Comparison of ENCODE assay signal across 1 cellular context in genomic region chr4:55395529-55396304, GRCh38.
TF ChIP-seq lines count a peak whose summit lies in the region.

Gene TMEM165 (plus strand): TSS chr4:55395957. CDS start chr4:55396190, 233 bp downstream.

TF ChIP-seq in GM12878, 131 proteins besides CTCF, POLR2A, EP300 and RAD21 (continued from another document):
- TF ChIP-seq MYC (IDR thresholded peaks at IDR 0.05; ENCODE audit: insufficient read depth, insufficient read length, insufficient replicate concordance, low read length, severe bottlenecking), result peak; percentile 56
- peak; percentile 49; the same call in 1 of the 2 replicates for TF ChIP-seq RELB (IDR thresholded peaks at IDR 0.05; ENCODE audit: low read depth)
- peak; percentile 75; the same call in 1 of the 2 replicates for TF ChIP-seq MAX (IDR thresholded peaks at IDR 0.05; ENCODE audit: low read depth, low read length)
- peak; percentile 68 for TF ChIP-seq NKRF (conservative IDR thresholded peaks at IDR 0.05)
- TF ChIP-seq SIX5 (IDR thresholded peaks at IDR 0.05; ENCODE audit: low read depth, low read length, severe bottlenecking), result no peak
- no peak for TF ChIP-seq MEF2A (IDR thresholded peaks at IDR 0.05; ENCODE audit: insufficient read depth, low read depth, low read length)
- TF ChIP-seq SIN3A (IDR thresholded peaks at IDR 0.05; ENCODE audit: low read depth, low read length), result no peak
- TF ChIP-seq FOS (IDR thresholded peaks at IDR 0.05; ENCODE audit: borderline replicate concordance, extremely low read depth, insufficient read length), result no peak
- TF ChIP-seq REST (IDR thresholded peaks at IDR 0.05; ENCODE audit: low read depth, low read length), result no peak
- no peak for TF ChIP-seq FOXK2 (IDR thresholded peaks at IDR 0.05)
- no peak for TF ChIP-seq NR2C2 (IDR thresholded peaks at IDR 0.05; ENCODE audit: borderline replicate concordance, control insufficient read depth, insufficient read length, low read depth)
- peak; percentile 86 for TF ChIP-seq TAF1 (IDR thresholded peaks at IDR 0.05; ENCODE audit: borderline replicate concordance, low read depth, low read length)
- TF ChIP-seq RUNX3 (IDR thresholded peaks at IDR 0.05; ENCODE audit: low read length), result peak; percentile 6
- TF ChIP-seq ETV6 (conservative IDR thresholded peaks at IDR 0.05 in 1 of 2, IDR thresholded peaks at IDR 0.05 in 1 of 2; ENCODE audit: borderline replicate concordance in 1 of 2, low read depth in 1 of 2), result no peak
- no peak for TF ChIP-seq RBBP5 (conservative IDR thresholded peaks at IDR 0.05)
- TF ChIP-seq IKZF1 (conservative IDR thresholded peaks at IDR 0.05), result peak; percentile 79
- TF ChIP-seq ELK1 (IDR thresholded peaks at IDR 0.05; ENCODE audit: low read depth, low read length), result no peak
- TF ChIP-seq BCL11A (IDR thresholded peaks at IDR 0.05; ENCODE audit: low read depth, low read length), result no peak
- TF ChIP-seq PAX8 (IDR thresholded peaks at IDR 0.05), result no peak
- TF ChIP-seq TCF12 (IDR thresholded peaks at IDR 0.05; ENCODE audit: low read depth, low read length), result peak; percentile 71; the same call in 1 of the 2 replicates
- no peak for TF ChIP-seq ZBED1 (IDR thresholded peaks at IDR 0.05; ENCODE audit: borderline replicate concordance)
- TF ChIP-seq SMAD1 (IDR thresholded peaks at IDR 0.05; ENCODE audit: low read depth, partially characterized antibody), result no peak
- TF ChIP-seq E4F1 (IDR thresholded peaks at IDR 0.05; ENCODE audit: borderline replicate concordance, partially characterized antibody), result no peak
- TF ChIP-seq CBX5 (IDR thresholded peaks at IDR 0.05; ENCODE audit: low read depth), result no peak
- TF ChIP-seq CEBPZ (IDR thresholded peaks at IDR 0.05; ENCODE audit: low read depth, low read length), result no peak
- peak; percentile 7 to 73; a peak in 1 of 4 replicates for TF ChIP-seq BHLHE40 (IDR thresholded peaks at IDR 0.05; ENCODE audit: borderline replicate concordance in 1 of 2, low read depth in 2 of 2, low read length in 1 of 2)
- 0 out of 2 replicates have a peak, but pooled peaks have one; percentile 32 for TF ChIP-seq ATF7 (IDR thresholded peaks at IDR 0.05; ENCODE audit: low read depth)
- no peak for TF ChIP-seq ZBTB4 (CRISPR knock-in tag; IDR thresholded peaks at IDR 0.05)
- no peak for TF ChIP-seq TCF7 (IDR thresholded peaks at IDR 0.05; ENCODE audit: borderline replicate concordance)
- 0 out of 2 replicates have a peak, but pooled peaks have one; percentile 19 for TF ChIP-seq ZNF217 (IDR thresholded peaks at IDR 0.05)
- no peak for TF ChIP-seq ZNF592 (IDR thresholded peaks at IDR 0.05)
- no peak for TF ChIP-seq YBX1 (IDR thresholded peaks at IDR 0.05)
